ENCODE assay signal across 8 cellular contexts in genomic region chr5:162068412-162068811, GRCh38. TPM values are rescaled to one million over a fixed set of nuclear protein-coding genes. Genes with fewer than 3 reads are reported as not detected.
DNase-seq lines count a peak whose midpoint lies in the region; ATAC-seq and TF ChIP-seq lines count a peak whose summit lies in the region.
"Had no signal": no experiment of that assay in that cellular context is flagged by ENCODE, and none has a peak within 500 bp of the region (broad histone marks: within the 10 kb centered on the region; RNA-seq: fewer than 3 reads in every experiment).

No MANE protein-coding gene starts in this region.

- no TSS peak for BruUV-seq in mammary epithelial cell (replicated peaks; lab: Mats Ljungman, UMichigan)

- H2AFZ ChIP-seq in mammary epithelial cell (ENCODE audit: low read depth, low read length) (no peak overlapping the region), neural cell (ENCODE audit: low read depth, low read length) (peak overlapping the region; percentile 84)

- peak; percentile 27 for DNase-seq in mammary epithelial cell
- DNase-seq in glomerular visceral epithelial cell (ENCODE audit: extremely low spot score): no peak

- TF ChIP-seq EP300 in Ishikawa (IDR thresholded peaks at IDR 0.05; ENCODE audit: borderline replicate concordance) (no peak), neural cell (conservative IDR thresholded peaks at IDR 0.05; ENCODE audit: poor library complexity, severe bottlenecking) (no peak)

- H3K79me2 ChIP-seq in mammary epithelial cell (ENCODE audit: insufficient read depth, low read length) (no peaks in the 10 kb centered on the region), neural cell (replicated peaks; ENCODE audit: insufficient read depth, low read length) (no peaks in the 10 kb centered on the region)

- TF ChIP-seq CTCF in mammary epithelial cell (conservative IDR thresholded peaks at IDR 0.05 in 1 of 2, IDR thresholded peaks at IDR 0.05 in 1 of 2; ENCODE audit: extremely low read depth in 1 of 2, insufficient read depth in 1 of 2, low read depth in 1 of 2, low read length in 2 of 2) (no peak), neural cell (IDR thresholded peaks at IDR 0.05; ENCODE audit: poor library complexity, severe bottlenecking) (no peak)

- H3K4me1 ChIP-seq in mammary epithelial cell (ENCODE audit: insufficient read depth, low read length): no peaks in the 10 kb centered on the region

- H3K4me3 ChIP-seq in mammary epithelial cell (replicated peaks in 1 of 3; ENCODE audit: insufficient read depth in 1 of 3, low read depth in 2 of 3, low read length in 3 of 3) (no peak overlapping the region), neural cell (ENCODE audit: low read length) (peak overlapping the region; percentile 72)

- no peaks in the 10 kb centered on the region for H3K9me2 ChIP-seq in neural cell (ENCODE audit: insufficient read depth, low read length)

- H4K20me1 ChIP-seq in mammary epithelial cell (ENCODE audit: insufficient read depth, low read length): no peaks in the 10 kb centered on the region
- H4K20me1 ChIP-seq in neural cell (ENCODE audit: insufficient read depth): no peaks in the 10 kb centered on the region

- no peak overlapping the region for H3K4me2 ChIP-seq in mammary epithelial cell (ENCODE audit: insufficient read depth, low read depth, low read length)
- H3K4me2 ChIP-seq in neural cell (ENCODE audit: low read length): peak overlapping the region; percentile 65

- no peaks in the 10 kb centered on the region for H3K27me3 ChIP-seq in mammary epithelial cell (ENCODE audit: insufficient read depth, low read length)
- H3K27me3 ChIP-seq in neural cell (ENCODE audit: insufficient read depth, low read depth, low read length): no peaks in the 10 kb centered on the region

- dilution Hi-C loops in mammary epithelial cell (cut with HindIII; ENCODE audit: low sequenced_read_pairs): no loop called here

- H3K9me3 ChIP-seq in mammary epithelial cell (replicated peaks; ENCODE audit: insufficient read depth, low read length) (peaks cover 2% of the 10 kb centered on the region), neural cell (ENCODE audit: low read length) (no peaks in the 10 kb centered on the region)
- H3K9me3 ChIP-seq: neutrophil had no signal

- no peak overlapping the region for H3K27ac ChIP-seq in mammary epithelial cell (ENCODE audit: insufficient read depth, low read depth, low read length)
- peak overlapping the region; percentile 89 for H3K27ac ChIP-seq in neural cell (ENCODE audit: low read length)
- H3K27ac ChIP-seq: neutrophil had no signal

- H3K36me3 ChIP-seq in mammary epithelial cell (ENCODE audit: insufficient read depth, low read length) (no peaks in the 10 kb centered on the region), neural cell (ENCODE audit: insufficient read depth, low read length) (no peaks in the 10 kb centered on the region)
- H3K36me3 ChIP-seq: neutrophil had no signal

- CTCF ChIA-PET in mammary epithelial cell (lab: Charles Lee; ENCODE audit: low non-redundant PET): no interaction called here

- TF ChIP-seq RAD21 in Ishikawa (IDR thresholded peaks at IDR 0.05; ENCODE audit: low read depth): no peak
- TF ChIP-seq RAD21 in neural cell (conservative IDR thresholded peaks at IDR 0.05): no peak

- ATAC-seq in GM21367 (IDR thresholded peaks at IDR 0.05; ENCODE audit: unreplicated experiment): peak; percentile 51
- ATAC-seq in esophagus mucosa: no peak
- ATAC-seq in activated CD4-positive, CD25-positive, alpha-beta regulatory T cell treated with anti-CD3 and anti-CD28 coated beads, Interleukin-2, amount 50 U/mL, for 24 hours: no peak

- H3F3A ChIP-seq in neural cell (ENCODE audit: insufficient read depth, low read length, poor library complexity, severe bottlenecking): no peaks in the 10 kb centered on the region

- intact Hi-C loops in mammary epithelial cell (cut with micrococcal nuclease): no loop called here

- no peak overlapping the region for H3K9ac ChIP-seq in mammary epithelial cell (ENCODE audit: insufficient read depth, low read length)
- H3K9ac ChIP-seq in neural cell (ENCODE audit: low read length): peak overlapping the region; percentile 84

- in situ Hi-C loops in mammary epithelial cell (cut with MboI; ENCODE audit: low sequenced_read_pairs in 2 of 2): no loop called here

- 3% methylated on average over 5 of the region's 12 CpGs for WGBS in mammary epithelial cell (ENCODE audit: low coverage, missing lambda C conversion rate)

TF ChIP-seq in Ishikawa, 13 proteins besides CTCF, POLR2A, EP300 and RAD21:
- TF ChIP-seq, protein P1, sequence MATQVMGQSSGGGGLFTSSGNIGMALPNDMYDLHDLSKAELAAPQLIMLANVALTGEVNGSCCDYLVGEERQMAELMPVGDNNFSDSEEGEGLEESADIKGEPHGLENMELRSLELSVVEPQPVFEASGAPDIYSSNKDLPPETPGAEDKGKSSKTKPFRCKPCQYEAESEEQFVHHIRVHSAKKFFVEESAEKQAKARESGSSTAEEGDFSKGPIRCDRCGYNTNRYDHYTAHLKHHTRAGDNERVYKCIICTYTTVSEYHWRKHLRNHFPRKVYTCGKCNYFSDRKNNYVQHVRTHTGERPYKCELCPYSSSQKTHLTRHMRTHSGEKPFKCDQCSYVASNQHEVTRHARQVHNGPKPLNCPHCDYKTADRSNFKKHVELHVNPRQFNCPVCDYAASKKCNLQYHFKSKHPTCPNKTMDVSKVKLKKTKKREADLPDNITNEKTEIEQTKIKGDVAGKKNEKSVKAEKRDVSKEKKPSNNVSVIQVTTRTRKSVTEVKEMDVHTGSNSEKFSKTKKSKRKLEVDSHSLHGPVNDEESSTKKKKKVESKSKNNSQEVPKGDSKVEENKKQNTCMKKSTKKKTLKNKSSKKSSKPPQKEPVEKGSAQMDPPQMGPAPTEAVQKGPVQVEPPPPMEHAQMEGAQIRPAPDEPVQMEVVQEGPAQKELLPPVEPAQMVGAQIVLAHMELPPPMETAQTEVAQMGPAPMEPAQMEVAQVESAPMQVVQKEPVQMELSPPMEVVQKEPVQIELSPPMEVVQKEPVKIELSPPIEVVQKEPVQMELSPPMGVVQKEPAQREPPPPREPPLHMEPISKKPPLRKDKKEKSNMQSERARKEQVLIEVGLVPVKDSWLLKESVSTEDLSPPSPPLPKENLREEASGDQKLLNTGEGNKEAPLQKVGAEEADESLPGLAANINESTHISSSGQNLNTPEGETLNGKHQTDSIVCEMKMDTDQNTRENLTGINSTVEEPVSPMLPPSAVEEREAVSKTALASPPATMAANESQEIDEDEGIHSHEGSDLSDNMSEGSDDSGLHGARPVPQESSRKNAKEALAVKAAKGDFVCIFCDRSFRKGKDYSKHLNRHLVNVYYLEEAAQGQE (IDR thresholded peaks at IDR 0.05; ENCODE audit: low read depth): peak; percentile 89
- TF ChIP-seq, protein P2, sequence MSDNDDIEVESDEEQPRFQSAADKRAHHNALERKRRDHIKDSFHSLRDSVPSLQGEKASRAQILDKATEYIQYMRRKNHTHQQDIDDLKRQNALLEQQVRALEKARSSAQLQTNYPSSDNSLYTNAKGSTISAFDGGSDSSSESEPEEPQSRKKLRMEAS (IDR thresholded peaks at IDR 0.05): no peak

TF ChIP-seq in neural cell, 6 proteins besides CTCF, POLR2A, EP300 and RAD21:
- TF ChIP-seq SMC3 (conservative IDR thresholded peaks at IDR 0.05; ENCODE audit: poor library complexity): no peak
- TF ChIP-seq, protein P1 (IDR thresholded peaks at IDR 0.05; ENCODE audit: borderline replicate concordance): peak; percentile 77

RNA-seq across cellular contexts. Expression of gene GABRG2, which starts 0.8 kb away (rescaled TPM):
- total RNA-seq in mammary epithelial cell: under 1 TPM in 1 of 2 donors, not detected in 1; under 0.01 TPM
- not detected for polyA plus RNA-seq in mammary epithelial cell
- not detected for polyA minus RNA-seq in mammary epithelial cell
- 33.4 and 35.8 TPM in 2 replicates for polyA plus RNA-seq in neural cell
- 95.7 and 118 TPM in 2 replicates for polyA minus RNA-seq in neural cell
- total RNA-seq in esophagus mucosa: not detected
